In genomic region chr7:117072620-117073118, GRCh38 we compare ENCODE assay signal across 11 cellular contexts.
DNase-seq lines count a peak whose midpoint lies in the region; ATAC-seq, FAIRE-seq and TF ChIP-seq lines count a peak whose summit lies in the region.
"Had no signal": no experiment of that assay in that cellular context is flagged by ENCODE, and none has a peak within 500 bp of the region (broad histone marks: within the 10 kb centered on the region; RNA-seq: fewer than 3 reads in every experiment).

No MANE protein-coding gene starts in this region.

- TF ChIP-seq EP300 in transverse colon (IDR thresholded peaks at IDR 0.05; ENCODE audit: low read depth) = no peak

- H3K9me3 ChIP-seq in ascending aorta (no peaks in the 10 kb centered on the region), transverse colon (no peaks in the 10 kb centered on the region), small intestine (ENCODE audit: control insufficient read depth, low read depth) (peaks cover 2% of the 10 kb centered on the region)

- no peak for FAIRE-seq in small intestine (lab: Jason Lieb, UNC)
- FAIRE-seq: K562 had no signal

- H3K4me1 Mint-ChIP-seq in activated naive CD8-positive, alpha-beta T cell (ENCODE audit: low read depth) = peaks cover 25% of the 10 kb centered on the region
- H3K4me1 Mint-ChIP-seq in activated naive CD8-positive, alpha-beta T cell treated with anti-CD3 and anti-CD28 coated beads for 36 hours = peaks cover 25% of the 10 kb centered on the region
- H3K4me1 Mint-ChIP-seq in activated T-cell treated with anti-CD3 and anti-CD28 coated beads, Interleukin-2, amount 50 U/mL, for 72 hours (ENCODE audit: low read depth) = peaks cover 17% of the 10 kb centered on the region
- H3K4me1 Mint-ChIP-seq: B cell had no signal

- H3K4me3 ChIP-seq in ascending aorta (peak overlapping the region in 1 of 2 donors; percentile 44), transverse colon (no peak overlapping the region), small intestine (ENCODE audit: low read depth in 1 of 2, low read length in 2 of 2) (no peak overlapping the region)
- H3K4me3 ChIP-seq: K562 had no signal

- in situ Hi-C loops in transverse colon (cut with MboI; ENCODE audit: low pct_ligation_motif_present in 1 of 4, low pct_unique_long_range_greater_than_20kb in 1 of 4, low sequenced_read_pairs in 3 of 4) = no loop called here

- no peak for TF ChIP-seq CTCF in ascending aorta (IDR thresholded peaks at IDR 0.05)
- TF ChIP-seq CTCF in transverse colon (IDR thresholded peaks at IDR 0.05) = no peak

- intact Hi-C loops in ascending aorta (cut with DNase I) (loop anchor here (5.0 kb wide), 1 partner anchor 55 kb away; no protein-coding TSS in a partner anchor), transverse colon (cut with DNase I; ENCODE audit: low total_unique reads) (no loop called here)

- peaks cover 5% of the 10 kb centered on the region for H3K9me3 Mint-ChIP-seq in activated naive CD8-positive, alpha-beta T cell (ENCODE audit: low read depth)
- peaks cover 5% of the 10 kb centered on the region for H3K9me3 Mint-ChIP-seq in activated naive CD8-positive, alpha-beta T cell treated with anti-CD3 and anti-CD28 coated beads for 36 hours
- no peaks in the 10 kb centered on the region for H3K9me3 Mint-ChIP-seq in activated T-cell treated with anti-CD3 and anti-CD28 coated beads, Interleukin-2, amount 50 U/mL, for 72 hours
- H3K9me3 Mint-ChIP-seq: stimulated activated naive CD8-positive, alpha-beta T cell treated with anti-CD3 and anti-CD28 coated beads, Interleukin-15, Interleukin-2, amounts not matched to agents 100 ng/mL and 50 ng/mL, for 24 hours had no signal

- ATAC-seq in activated T-cell treated with anti-CD3 and anti-CD28 coated beads, Interleukin-2, amount 50 U/mL, for 72 hours (replicated peaks in 1 of 2) = no peak
- ATAC-seq: K562 had no signal

- H3K36me3 Mint-ChIP-seq in activated naive CD8-positive, alpha-beta T cell = no peaks in the 10 kb centered on the region
- H3K36me3 Mint-ChIP-seq in activated naive CD8-positive, alpha-beta T cell treated with anti-CD3 and anti-CD28 coated beads for 36 hours = peaks cover 1% of the 10 kb centered on the region
- peaks cover 0 to 3% of the 10 kb centered on the region in 2 donors for H3K36me3 Mint-ChIP-seq in activated T-cell treated with anti-CD3 and anti-CD28 coated beads, Interleukin-2, amount 50 U/mL, for 72 hours (ENCODE audit: insufficient read depth in 2 of 2)

- 46 to 66% methylated on average over 5 to 7 of the region's 7 CpGs for WGBS in transverse colon (ENCODE audit: low coverage in 1 of 2), 2 donors
- 38 to 56% (median 52%) methylated on average over 7 of the region's 7 CpGs for WGBS in small intestine, 3 donors

- H3K4me1 ChIP-seq in ascending aorta (peaks cover 3 to 29% of the 10 kb centered on the region in 2 donors), transverse colon (peaks cover 0 to 8% (median 5%) of the 10 kb centered on the region in 4 donors), small intestine (ENCODE audit: control insufficient read depth in 2 of 2, insufficient read depth in 1 of 2, low read depth in 1 of 2, low read length in 1 of 2) (no peaks in the 10 kb centered on the region)

- H3K36me3 ChIP-seq in ascending aorta (no peaks in the 10 kb centered on the region), transverse colon (no peaks in the 10 kb centered on the region), small intestine (ENCODE audit: control insufficient read depth in 2 of 2, insufficient read depth in 2 of 2, low read length in 2 of 2) (no peaks in the 10 kb centered on the region)

- no peaks in the 10 kb centered on the region for H3K27me3 ChIP-seq in ascending aorta
- H3K27me3 ChIP-seq in transverse colon = no peaks in the 10 kb centered on the region
- no peaks in the 10 kb centered on the region for H3K27me3 ChIP-seq in small intestine (ENCODE audit: control insufficient read depth in 2 of 2, insufficient read depth in 2 of 2, low read length in 2 of 2)

- no peak for TF ChIP-seq POLR2A in transverse colon (IDR thresholded peaks at IDR 0.05)

- H3K4me3 Mint-ChIP-seq in activated naive CD8-positive, alpha-beta T cell = no peak overlapping the region
- no peak overlapping the region for H3K4me3 Mint-ChIP-seq in activated naive CD8-positive, alpha-beta T cell treated with anti-CD3 and anti-CD28 coated beads for 36 hours
- H3K4me3 Mint-ChIP-seq in activated T-cell treated with anti-CD3 and anti-CD28 coated beads, Interleukin-2, amount 50 U/mL, for 72 hours = peak overlapping the region in 1 of 2 donors; percentile 9
- H3K4me3 Mint-ChIP-seq: B cell; stimulated activated naive CD8-positive, alpha-beta T cell treated with anti-CD3 and anti-CD28 coated beads, Interleukin-15, Interleukin-2, amounts not matched to agents 100 ng/mL and 50 ng/mL, for 24 hours had no signal

- H3K27ac ChIP-seq in ascending aorta (peak overlapping the region; percentile 22 to 35), transverse colon (no peak overlapping the region), small intestine (ENCODE audit: low read depth in 1 of 2, low read length in 1 of 2) (no peak overlapping the region)

- H3K27me3 Mint-ChIP-seq in activated naive CD8-positive, alpha-beta T cell = no peaks in the 10 kb centered on the region
- no peaks in the 10 kb centered on the region for H3K27me3 Mint-ChIP-seq in activated naive CD8-positive, alpha-beta T cell treated with anti-CD3 and anti-CD28 coated beads for 36 hours
- no peaks in the 10 kb centered on the region for H3K27me3 Mint-ChIP-seq in activated T-cell treated with anti-CD3 and anti-CD28 coated beads, Interleukin-2, amount 50 U/mL, for 72 hours (ENCODE audit: low read depth)
- H3K27me3 Mint-ChIP-seq: B cell; stimulated activated naive CD8-positive, alpha-beta T cell treated with anti-CD3 and anti-CD28 coated beads, Interleukin-15, Interleukin-2, amounts not matched to agents 100 ng/mL and 50 ng/mL, for 24 hours had no signal

- DNase-seq in activated naive CD8-positive, alpha-beta T cell treated with anti-CD3 and anti-CD28 coated beads for 36 hours = no peak
- DNase-seq in ascending aorta (ENCODE audit: low spot score in 2 of 2) = peak in 1 of 2 donors; percentile 85
- peak; percentile 72 for DNase-seq in kidney tubule cell (ENCODE audit: low spot score)
- DNase-seq in transverse colon = peak; percentile 25
- no peak for DNase-seq in activated T-cell treated with anti-CD3 and anti-CD28 coated beads, Interleukin-2, amount 50 U/mL, for 72 hours
- DNase-seq in AG08395 (ENCODE audit: low spot score) = no peak
- no peak for DNase-seq in small intestine

- peak overlapping the region; percentile 4 for H3K27ac Mint-ChIP-seq in activated naive CD8-positive, alpha-beta T cell
- no peak overlapping the region for H3K27ac Mint-ChIP-seq in activated naive CD8-positive, alpha-beta T cell treated with anti-CD3 and anti-CD28 coated beads for 36 hours
- no peak overlapping the region for H3K27ac Mint-ChIP-seq in activated T-cell treated with anti-CD3 and anti-CD28 coated beads, Interleukin-2, amount 50 U/mL, for 72 hours
- H3K27ac Mint-ChIP-seq: B cell; stimulated activated naive CD8-positive, alpha-beta T cell treated with anti-CD3 and anti-CD28 coated beads, Interleukin-15, Interleukin-2, amounts not matched to agents 100 ng/mL and 50 ng/mL, for 24 hours had no signal

Comparison
In these comparisons a context has a peak if more than half of its experiments do, and no peak if none do; other contexts are left out.
1. DNase-seq: peak in kidney tubule cell (single experiment) and transverse colon (single experiment); none in activated naive CD8-positive, alpha-beta T cell treated with anti-CD3 and anti-CD28 coated beads for 36 hours (single experiment), activated T-cell treated with anti-CD3 and anti-CD28 coated beads, Interleukin-2, amount 50 U/mL, for 72 hours (0 of 2), AG08395 (single experiment) and small intestine (single experiment).
2. H3K27ac ChIP-seq: peak in ascending aorta (2 of 2); none in transverse colon (0 of 4) and small intestine (0 of 2).